ENCODE assay signal across 9 cellular contexts in genomic region chr16:528111-529011, GRCh38. TPM values are rescaled to one million over a fixed set of nuclear protein-coding genes. Genes with fewer than 3 reads are reported as not detected.
A peak's percentile ranks its signal among the peaks of the same experiment; 100 is the strongest.
DNase-seq lines count a peak whose midpoint lies in the region; ATAC-seq and TF ChIP-seq lines count a peak whose summit lies in the region.
"Had no signal": no experiment of that assay in that cellular context is flagged by ENCODE, and none has a peak within 500 bp of the region (broad histone marks: within the 10 kb centered on the region; RNA-seq: fewer than 3 reads in every experiment).

No MANE protein-coding gene starts in this region.

- no peak for TF ChIP-seq CTCF in breast epithelium (IDR thresholded peaks at IDR 0.05)
- no peak for TF ChIP-seq CTCF in lower lobe of right lung (IDR thresholded peaks at IDR 0.05)
- no peak for TF ChIP-seq CTCF in stomach (IDR thresholded peaks at IDR 0.05)

- no peak for TF ChIP-seq EP300 in stomach (IDR thresholded peaks at IDR 0.05)

- H3K27me3 ChIP-seq in breast epithelium, result no peaks in the 10 kb centered on the region
- H3K27me3 ChIP-seq in lower lobe of right lung (ENCODE audit: low read depth), result no peaks in the 10 kb centered on the region
- H3K27me3 ChIP-seq in stomach, result no peaks in the 10 kb centered on the region

- TF ChIP-seq POLR2A in breast epithelium (IDR thresholded peaks at IDR 0.05), result no peak
- TF ChIP-seq POLR2A in stomach (IDR thresholded peaks at IDR 0.05), result peak in 1 of 4 donors; percentile 42

- DNase-seq in DMS53 (lab: John Stamatoyannopoulos, UW), result peak; percentile 60
- no peak for DNase-seq in DMS53 treated with DMSO at 0.1 percent for 48 hours (lab: John Stamatoyannopoulos, UW; ENCODE audit: unreplicated experiment)
- peak; percentile 17 for DNase-seq in SKM-1 treated with dmso at 0.1 percent for 144 hours (lab: John Stamatoyannopoulos, UW; ENCODE audit: unreplicated experiment)
- no peak for DNase-seq in breast epithelium (ENCODE audit: low spot score in 2 of 2)
- no peak for DNase-seq in lower lobe of right lung
- peak; percentile 66 for DNase-seq in stomach

- H3K9me3 ChIP-seq in breast epithelium, result no peaks in the 10 kb centered on the region
- no peaks in the 10 kb centered on the region for H3K9me3 ChIP-seq in lower lobe of right lung
- no peaks in the 10 kb centered on the region for H3K9me3 ChIP-seq in stomach

- H3K27ac ChIP-seq in breast epithelium (peak overlapping the region; percentile 50 to 97), lower lobe of right lung (peak overlapping the region; percentile 83), stomach (peak overlapping the region; percentile 88 to 98 (median 97))

- 1 to 9% (median 3%) methylated on average over 10 to 55 of the region's 55 CpGs for WGBS in stomach, 5 donors

- ATAC-seq in HG03139 (IDR thresholded peaks at IDR 0.05; ENCODE audit: unreplicated experiment) (peak; percentile 13), lower lobe of right lung (peak; percentile 3 to 21), GM21515 (IDR thresholded peaks at IDR 0.05; ENCODE audit: unreplicated experiment) (no peak)

- intact Hi-C loops in breast epithelium (cut with DNase I; ENCODE audit: low total_unique reads), result no loop called here
- intact Hi-C loops in lower lobe of right lung (cut with DNase I), result no loop called here
- intact Hi-C loops in stomach (cut with DNase I; ENCODE audit: low total_unique reads), result no loop called here

- H3K4me1 ChIP-seq in breast epithelium, result peaks cover 0 to 29% of the 10 kb centered on the region in 2 donors
- H3K4me1 ChIP-seq in lower lobe of right lung, result peaks cover 43% of the 10 kb centered on the region
- H3K4me1 ChIP-seq in stomach, result peaks cover 43 to 72% (median 68%) of the 10 kb centered on the region in 4 donors

- no peaks in the 10 kb centered on the region for H3K36me3 ChIP-seq in breast epithelium
- H3K36me3 ChIP-seq in lower lobe of right lung, result no peaks in the 10 kb centered on the region
- peaks cover 0 to 7% (median 3%) of the 10 kb centered on the region in 4 donors for H3K36me3 ChIP-seq in stomach

- H3K4me3 ChIP-seq in breast epithelium (peak overlapping the region; percentile 76 to 84 (median 81)), lower lobe of right lung (peak overlapping the region; percentile 85), stomach (peak overlapping the region; percentile 64 to 90 (median 78))

RNA-seq across cellular contexts. Expression of gene CAPN15, which starts 0.8 kb away (rescaled TPM):
- total RNA-seq in breast epithelium, result 10 to 100 TPM; 15.4 to 27.2 (median 15.5) TPM
- total RNA-seq in lower lobe of right lung, result 44.3 TPM
- 100 to 1,000 TPM in 1 of 5 donors, 10 to 100 TPM in 4; 25.2 to 235 (median 83.5) TPM for total RNA-seq in stomach
- 10 to 100 TPM; 29.3 to 33.2 (median 29.6) TPM for polyA plus RNA-seq in stomach

RNA-seq across cellular contexts. Expression of gene PRR35, which starts 31.8 kb away (rescaled TPM):
- total RNA-seq in breast epithelium (not detected), lower lobe of right lung (not detected), stomach (not detected)
- polyA plus RNA-seq in stomach, result not detected
- total RNA-seq: pulmonary artery endothelial cell had no signal

RNA-seq across cellular contexts. Expression of gene NHLRC4, which starts 38.4 kb away (rescaled TPM):
- total RNA-seq in breast epithelium (1 to 10 TPM in 1 of 3 donors, under 1 TPM in 2; 0.32 to 1.9 (median 0.66) TPM), lower lobe of right lung (2.7 TPM), stomach (under 1 TPM in 2 of 5 donors, not detected in 3; 0.89 to 0.92 TPM)
- polyA plus RNA-seq in stomach, result 1 to 10 TPM in 2 of 3 donors, under 1 TPM in 1; 0.35 to 1.4 (median 1.4) TPM

RNA-seq across cellular contexts. Expression of gene PIGQ, which starts 41.4 kb away (rescaled TPM):
- 10 to 100 TPM; 22.2 to 36.1 (median 31.9) TPM for total RNA-seq in breast epithelium
- total RNA-seq in lower lobe of right lung, result 68.9 TPM
- 100 to 1,000 TPM in 2 of 5 donors, 10 to 100 TPM in 3; 14.3 to 217 (median 52.6) TPM for total RNA-seq in stomach
- 10 to 100 TPM; 30.1 to 46.5 (median 38.0) TPM for polyA plus RNA-seq in stomach

Comparison
In these comparisons a context has a peak if more than half of its experiments do, and no peak if none do; other contexts are left out.
1. DNase-seq: peak in DMS53 (single experiment), SKM-1 treated with dmso at 0.1 percent for 144 hours (single experiment) and stomach (single experiment); none in DMS53 treated with DMSO at 0.1 percent for 48 hours (single experiment), breast epithelium (0 of 2) and lower lobe of right lung (single experiment).
2. Peak in every context shown above with its lines, with median percentiles within 50 percentile points of each other: H3K27ac ChIP-seq and H3K4me3 ChIP-seq.